ENCODE assay signal across 26 cellular contexts in the genomic region with DNA sequence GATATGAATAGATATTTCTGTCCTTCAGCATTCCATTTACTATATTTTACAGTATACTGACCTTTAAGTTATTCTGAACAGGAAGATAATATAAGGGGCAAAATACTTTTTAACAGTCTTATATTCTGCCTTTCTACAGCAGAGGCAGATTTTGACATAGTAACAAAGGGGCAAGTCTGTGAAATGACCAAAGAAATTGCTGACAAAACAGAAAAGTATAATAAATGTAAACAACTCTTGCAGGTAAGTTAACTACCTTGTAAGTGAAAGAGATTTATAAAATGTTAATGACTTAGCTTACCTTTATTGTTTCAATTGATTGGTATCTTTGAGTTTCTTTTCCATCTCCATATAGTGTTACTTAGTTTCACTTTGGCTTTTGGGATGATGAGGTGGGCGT.
"Had no signal": no experiment of that assay in that cellular context is flagged by ENCODE, and none has a peak within 500 bp of the region (broad histone marks: within the 10 kb centered on the region; RNA-seq: fewer than 3 reads in every experiment).

No MANE protein-coding gene starts in this region.

- FAIRE-seq: endometrium, islet of Langerhans, keratinocyte had no signal

- H3K9me3 ChIP-seq: colonic mucosa, esophagus squamous epithelium, gastrocnemius medialis, heart right ventricle, left lung, lower lobe of right lung, mucosa of descending colon had no signal

- ATAC-seq: effector memory CD8-positive, alpha-beta T cell; esophagus mucosa; gastrocnemius medialis; heart right ventricle; left cardiac atrium; left lung; left ventricle myocardium superior; lower lobe of right lung; mucosa of descending colon had no signal

- DNase-seq: colonic mucosa; cortex of kidney; effector CD8-positive, alpha-beta T cell; effector memory CD8-positive, alpha-beta T cell; endodermal cell; erythroblast; esophagus squamous epithelium; foreskin fibroblast; foreskin melanocyte; gastrocnemius medialis; glutamatergic neuron; head of caudate nucleus; heart right ventricle; hippocampal formation; left cardiac atrium; left lung; left ventricle myocardium superior; lower lobe of right lung; mesenchymal stem cell; mucosa of descending colon; naive B cell had no signal

- H3K4me1 ChIP-seq: colonic mucosa, esophagus squamous epithelium, gastrocnemius medialis, heart right ventricle, left lung, lower lobe of right lung had no signal

- H3K27me3 ChIP-seq: colonic mucosa, esophagus squamous epithelium, gastrocnemius medialis, heart right ventricle, left lung had no signal

- H3K4me3 ChIP-seq: colonic mucosa, esophagus squamous epithelium, gastrocnemius medialis, heart right ventricle, left lung, lower lobe of right lung, mucosa of descending colon had no signal

- H3K27ac ChIP-seq: colonic mucosa, epithelial cell of prostate, esophagus squamous epithelium, gastrocnemius medialis, heart right ventricle, left lung, lower lobe of right lung had no signal
